In genomic region chr12:45991289-45992249, GRCh38 we compare ENCODE assay signal across 1 cellular context.
TF ChIP-seq lines count a peak whose summit lies in the region.

No MANE protein-coding gene starts in this region.

TF ChIP-seq in HepG2, 621 proteins besides CTCF, POLR2A, EP300 and RAD21 (continued from another document and continues in another):
- TF ChIP-seq, protein P1, sequence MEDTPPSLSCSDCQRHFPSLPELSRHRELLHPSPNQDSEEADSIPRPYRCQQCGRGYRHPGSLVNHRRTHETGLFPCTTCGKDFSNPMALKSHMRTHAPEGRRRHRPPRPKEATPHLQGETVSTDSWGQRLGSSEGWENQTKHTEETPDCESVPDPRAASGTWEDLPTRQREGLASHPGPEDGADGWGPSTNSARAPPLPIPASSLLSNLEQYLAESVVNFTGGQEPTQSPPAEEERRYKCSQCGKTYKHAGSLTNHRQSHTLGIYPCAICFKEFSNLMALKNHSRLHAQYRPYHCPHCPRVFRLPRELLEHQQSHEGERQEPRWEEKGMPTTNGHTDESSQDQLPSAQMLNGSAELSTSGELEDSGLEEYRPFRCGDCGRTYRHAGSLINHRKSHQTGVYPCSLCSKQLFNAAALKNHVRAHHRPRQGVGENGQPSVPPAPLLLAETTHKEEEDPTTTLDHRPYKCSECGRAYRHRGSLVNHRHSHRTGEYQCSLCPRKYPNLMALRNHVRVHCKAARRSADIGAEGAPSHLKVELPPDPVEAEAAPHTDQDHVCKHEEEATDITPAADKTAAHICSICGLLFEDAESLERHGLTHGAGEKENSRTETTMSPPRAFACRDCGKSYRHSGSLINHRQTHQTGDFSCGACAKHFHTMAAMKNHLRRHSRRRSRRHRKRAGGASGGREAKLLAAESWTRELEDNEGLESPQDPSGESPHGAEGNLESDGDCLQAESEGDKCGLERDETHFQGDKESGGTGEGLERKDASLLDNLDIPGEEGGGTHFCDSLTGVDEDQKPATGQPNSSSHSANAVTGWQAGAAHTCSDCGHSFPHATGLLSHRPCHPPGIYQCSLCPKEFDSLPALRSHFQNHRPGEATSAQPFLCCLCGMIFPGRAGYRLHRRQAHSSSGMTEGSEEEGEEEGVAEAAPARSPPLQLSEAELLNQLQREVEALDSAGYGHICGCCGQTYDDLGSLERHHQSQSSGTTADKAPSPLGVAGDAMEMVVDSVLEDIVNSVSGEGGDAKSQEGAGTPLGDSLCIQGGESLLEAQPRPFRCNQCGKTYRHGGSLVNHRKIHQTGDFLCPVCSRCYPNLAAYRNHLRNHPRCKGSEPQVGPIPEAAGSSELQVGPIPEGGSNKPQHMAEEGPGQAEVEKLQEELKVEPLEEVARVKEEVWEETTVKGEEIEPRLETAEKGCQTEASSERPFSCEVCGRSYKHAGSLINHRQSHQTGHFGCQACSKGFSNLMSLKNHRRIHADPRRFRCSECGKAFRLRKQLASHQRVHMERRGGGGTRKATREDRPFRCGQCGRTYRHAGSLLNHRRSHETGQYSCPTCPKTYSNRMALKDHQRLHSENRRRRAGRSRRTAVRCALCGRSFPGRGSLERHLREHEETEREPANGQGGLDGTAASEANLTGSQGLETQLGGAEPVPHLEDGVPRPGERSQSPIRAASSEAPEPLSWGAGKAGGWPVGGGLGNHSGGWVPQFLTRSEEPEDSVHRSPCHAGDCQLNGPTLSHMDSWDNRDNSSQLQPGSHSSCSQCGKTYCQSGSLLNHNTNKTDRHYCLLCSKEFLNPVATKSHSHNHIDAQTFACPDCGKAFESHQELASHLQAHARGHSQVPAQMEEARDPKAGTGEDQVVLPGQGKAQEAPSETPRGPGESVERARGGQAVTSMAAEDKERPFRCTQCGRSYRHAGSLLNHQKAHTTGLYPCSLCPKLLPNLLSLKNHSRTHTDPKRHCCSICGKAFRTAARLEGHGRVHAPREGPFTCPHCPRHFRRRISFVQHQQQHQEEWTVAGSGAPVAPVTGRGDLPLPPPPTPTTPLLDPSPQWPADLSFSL (CRISPR knock-in tag; IDR thresholded peaks at IDR 0.05): no peak
- TF ChIP-seq ZSCAN22 (CRISPR knock-in tag; IDR thresholded peaks at IDR 0.05): no peak
- TF ChIP-seq MLXIP (CRISPR knock-in tag; IDR thresholded peaks at IDR 0.05; ENCODE audit: borderline replicate concordance): no peak
- TF ChIP-seq, protein P2, sequence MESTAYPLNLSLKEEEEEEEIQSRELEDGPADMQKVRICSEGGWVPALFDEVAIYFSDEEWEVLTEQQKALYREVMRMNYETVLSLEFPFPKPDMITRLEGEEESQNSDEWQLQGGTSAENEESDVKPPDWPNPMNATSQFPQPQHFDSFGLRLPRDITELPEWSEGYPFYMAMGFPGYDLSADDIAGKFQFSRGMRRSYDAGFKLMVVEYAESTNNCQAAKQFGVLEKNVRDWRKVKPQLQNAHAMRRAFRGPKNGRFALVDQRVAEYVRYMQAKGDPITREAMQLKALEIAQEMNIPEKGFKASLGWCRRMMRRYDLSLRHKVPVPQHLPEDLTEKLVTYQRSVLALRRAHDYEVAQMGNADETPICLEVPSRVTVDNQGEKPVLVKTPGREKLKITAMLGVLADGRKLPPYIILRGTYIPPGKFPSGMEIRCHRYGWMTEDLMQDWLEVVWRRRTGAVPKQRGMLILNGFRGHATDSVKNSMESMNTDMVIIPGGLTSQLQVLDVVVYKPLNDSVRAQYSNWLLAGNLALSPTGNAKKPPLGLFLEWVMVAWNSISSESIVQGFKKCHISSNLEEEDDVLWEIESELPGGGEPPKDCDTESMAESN (CRISPR knock-in tag; conservative IDR thresholded peaks at IDR 0.05): no peak
- TF ChIP-seq MAF1 (CRISPR knock-in tag; IDR thresholded peaks at IDR 0.05; ENCODE audit: borderline replicate concordance): peak; percentile 27; the same call in 1 of the 2 replicates
- no peak for TF ChIP-seq ZNF567 (CRISPR knock-in tag; IDR thresholded peaks at IDR 0.05; ENCODE audit: borderline replicate concordance)
- TF ChIP-seq ZNF30 (CRISPR knock-in tag; IDR thresholded peaks at IDR 0.05): no peak
- TF ChIP-seq ZNF512B (CRISPR knock-in tag; IDR thresholded peaks at IDR 0.05; ENCODE audit: borderline replicate concordance): no peak; the same call in 1 of the 2 replicates
- peak; percentile 36; the same call in 1 of the 2 replicates for TF ChIP-seq SOX5 (CRISPR knock-in tag; IDR thresholded peaks at IDR 0.05; ENCODE audit: borderline replicate concordance)
- peak; percentile 55; the same call in 1 of the 2 replicates for TF ChIP-seq SIN3A (IDR thresholded peaks at IDR 0.05; ENCODE audit: borderline replicate concordance, low read depth, low read length)
- TF ChIP-seq YY1 (IDR thresholded peaks at IDR 0.05; ENCODE audit: insufficient read depth, insufficient replicate concordance, low read depth, low read length): peak; percentile 62
- peak; percentile 29; the same call in 1 of the 2 replicates for TF ChIP-seq ZNF503 (CRISPR knock-in tag; IDR thresholded peaks at IDR 0.05)
- TF ChIP-seq SNAPC2 (CRISPR knock-in tag; IDR thresholded peaks at IDR 0.05): peak; percentile 87
- peak; percentile 88 for TF ChIP-seq ZNF607 (CRISPR knock-in tag; IDR thresholded peaks at IDR 0.05; ENCODE audit: borderline replicate concordance)
- no peak for TF ChIP-seq TBL1XR1 (IDR thresholded peaks at IDR 0.05; ENCODE audit: borderline replicate concordance, low read length, partially characterized antibody)
- peak; percentile 85; the same call in 1 of the 2 replicates for TF ChIP-seq ARID2 (CRISPR knock-in tag; IDR thresholded peaks at IDR 0.05; ENCODE audit: borderline replicate concordance)
- TF ChIP-seq, protein P3, sequence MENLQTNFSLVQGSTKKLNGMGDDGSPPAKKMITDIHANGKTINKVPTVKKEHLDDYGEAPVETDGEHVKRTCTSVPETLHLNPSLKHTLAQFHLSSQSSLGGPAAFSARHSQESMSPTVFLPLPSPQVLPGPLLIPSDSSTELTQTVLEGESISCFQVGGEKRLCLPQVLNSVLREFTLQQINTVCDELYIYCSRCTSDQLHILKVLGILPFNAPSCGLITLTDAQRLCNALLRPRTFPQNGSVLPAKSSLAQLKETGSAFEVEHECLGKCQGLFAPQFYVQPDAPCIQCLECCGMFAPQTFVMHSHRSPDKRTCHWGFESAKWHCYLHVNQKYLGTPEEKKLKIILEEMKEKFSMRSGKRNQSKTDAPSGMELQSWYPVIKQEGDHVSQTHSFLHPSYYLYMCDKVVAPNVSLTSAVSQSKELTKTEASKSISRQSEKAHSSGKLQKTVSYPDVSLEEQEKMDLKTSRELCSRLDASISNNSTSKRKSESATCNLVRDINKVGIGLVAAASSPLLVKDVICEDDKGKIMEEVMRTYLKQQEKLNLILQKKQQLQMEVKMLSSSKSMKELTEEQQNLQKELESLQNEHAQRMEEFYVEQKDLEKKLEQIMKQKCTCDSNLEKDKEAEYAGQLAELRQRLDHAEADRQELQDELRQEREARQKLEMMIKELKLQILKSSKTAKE (CRISPR knock-in tag; IDR thresholded peaks at IDR 0.05; ENCODE audit: borderline replicate concordance): peak; percentile 66
- TF ChIP-seq, protein P4, sequence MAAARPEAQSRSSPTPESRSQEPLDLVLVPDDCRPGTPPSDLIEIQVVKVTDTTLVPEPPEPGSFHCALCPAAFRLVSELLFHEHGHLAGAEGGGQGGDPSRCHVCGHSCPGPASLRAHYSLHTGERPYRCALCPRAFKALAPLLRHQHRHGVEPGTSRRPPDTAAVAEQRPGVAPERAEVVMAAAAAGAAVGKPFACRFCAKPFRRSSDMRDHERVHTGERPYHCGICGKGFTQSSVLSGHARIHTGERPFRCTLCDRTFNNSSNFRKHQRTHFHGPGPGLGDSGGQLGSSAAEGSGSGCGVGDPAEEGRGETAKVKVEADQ (CRISPR knock-in tag; IDR thresholded peaks at IDR 0.05; ENCODE audit: borderline replicate concordance): peak; percentile 71
- TF ChIP-seq ZNF44 (CRISPR knock-in tag; IDR thresholded peaks at IDR 0.05): peak; percentile 79; the same call in 1 of the 2 replicates
- TF ChIP-seq JDP2 (CRISPR knock-in tag; IDR thresholded peaks at IDR 0.05; ENCODE audit: borderline replicate concordance): no peak; the same call in 1 of the 2 replicates
- TF ChIP-seq ZNF510 (CRISPR knock-in tag; IDR thresholded peaks at IDR 0.05; ENCODE audit: low read depth): no peak; the same call in 1 of the 2 replicates
- peak; percentile 87 for TF ChIP-seq SALL1 (CRISPR knock-in tag; IDR thresholded peaks at IDR 0.05)
- TF ChIP-seq PAWR (CRISPR knock-in tag; IDR thresholded peaks at IDR 0.05; ENCODE audit: borderline replicate concordance): no peak
- TF ChIP-seq NBN (conservative IDR thresholded peaks at IDR 0.05): no peak
- TF ChIP-seq RNF2 (conservative IDR thresholded peaks at IDR 0.05; ENCODE audit: low read depth): peak; percentile 29; the same call in 1 of the 2 replicates
- no peak for TF ChIP-seq SIN3B (IDR thresholded peaks at IDR 0.05; ENCODE audit: low read length)
- 0 out of 2 replicates have a peak, but pooled peaks have one; percentile 64 for TF ChIP-seq PRMT3 (CRISPR knock-in tag; IDR thresholded peaks at IDR 0.05; ENCODE audit: borderline replicate concordance, low read depth)
- TF ChIP-seq TRIM22 (IDR thresholded peaks at IDR 0.05): no peak
- peak; percentile 91; the same call in 1 of the 2 replicates for TF ChIP-seq NFKB2 (CRISPR knock-in tag; IDR thresholded peaks at IDR 0.05; ENCODE audit: borderline replicate concordance)
- no peak for TF ChIP-seq NONO (IDR thresholded peaks at IDR 0.05)
- TF ChIP-seq NONO (CRISPR knock-in tag; conservative IDR thresholded peaks at IDR 0.05): peak; percentile 85; the same call in 1 of the 2 replicates
- TF ChIP-seq, protein P5, sequence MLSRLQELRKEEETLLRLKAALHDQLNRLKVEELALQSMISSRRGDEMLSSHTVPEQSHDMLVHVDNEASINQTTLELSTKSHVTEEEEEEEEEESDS (CRISPR knock-in tag; IDR thresholded peaks at IDR 0.05; ENCODE audit: borderline replicate concordance): 0 out of 2 replicates have a peak, but pooled peaks have one; percentile 19
- TF ChIP-seq NR2F6 (IDR thresholded peaks at IDR 0.05): no peak
- peak; percentile 35; the same call in 1 of the 2 replicates for TF ChIP-seq NR2F6 (CRISPR knock-in tag; IDR thresholded peaks at IDR 0.05)
- TF ChIP-seq LCORL (IDR thresholded peaks at IDR 0.05): no peak
- peak; percentile 69 for TF ChIP-seq LCORL (CRISPR knock-in tag; IDR thresholded peaks at IDR 0.05)
- peak; percentile 66 for TF ChIP-seq MIXL1 (CRISPR knock-in tag; IDR thresholded peaks at IDR 0.05)
- no peak for TF ChIP-seq PAX8 (CRISPR knock-in tag; IDR thresholded peaks at IDR 0.05; ENCODE audit: borderline replicate concordance)
- TF ChIP-seq FOSL1 (CRISPR knock-in tag; IDR thresholded peaks at IDR 0.05; ENCODE audit: borderline replicate concordance): peak; percentile 10; the same call in 1 of the 2 replicates
- TF ChIP-seq ZNF230 (CRISPR knock-in tag; IDR thresholded peaks at IDR 0.05): peak; percentile 85; the same call in 1 of the 2 replicates
